ENCODE assay signal across 8 cellular contexts in genomic region chr7:4774804-4775280, GRCh38. TPM values are rescaled to one million over a fixed set of nuclear protein-coding genes. Genes with fewer than 3 reads are reported as not detected.
DNase-seq lines count a peak whose midpoint lies in the region; ATAC-seq, FAIRE-seq and TF ChIP-seq lines count a peak whose summit lies in the region.

No MANE protein-coding gene starts in this region.

- peak overlapping the region; percentile 63; the same call in 1 of the 2 replicates for H2BK5ac ChIP-seq in H1 (ENCODE audit: low read depth, low read length)

- H3K36me3 ChIP-seq in H1 (ENCODE audit: control insufficient read depth in 2 of 4, insufficient read depth in 4 of 4, low read length in 3 of 4) (0 out of 8 replicates have a peak, but pooled peaks cover 0 to 3% (median 0%) of the 10 kb centered on the region in 4 experiments), muscle layer of duodenum (ENCODE audit: control insufficient read depth in 1 of 2, insufficient read depth in 2 of 2, low read length in 2 of 2) (peaks cover 0 to 6% of the 10 kb centered on the region in 2 donors)

- peak overlapping the region; percentile 41 to 89 (median 72) for H3K9ac ChIP-seq in H1 (replicated peaks in 1 of 4; ENCODE audit: extremely low read depth in 1 of 4, low read depth in 3 of 4, low read length in 3 of 4)

- FAIRE-seq in H1 (lab: Jason Lieb, UNC): no peak

- peak overlapping the region; percentile 60; the same call in 1 of the 2 replicates for H3K18ac ChIP-seq in H1 (ENCODE audit: extremely low read depth, low read length)

- peak overlapping the region; percentile 61 for H4K5ac ChIP-seq in H1 (ENCODE audit: insufficient read length, low read depth, low read length)

- 0 out of 7 replicates have a peak, but pooled peaks cover 0 to 2% (median 0%) of the 10 kb centered on the region in 4 experiments for H3K27me3 ChIP-seq in H1 (replicated peaks in 1 of 4; ENCODE audit: control insufficient read depth in 3 of 4, extremely low read depth in 1 of 4, insufficient read depth in 3 of 4, low read length in 3 of 4)
- H3K27me3 ChIP-seq in muscle layer of duodenum (ENCODE audit: low read depth, low read length): no peaks in the 10 kb centered on the region

- peak overlapping the region; percentile 68; the same call in 1 of the 2 replicates for H2BK12ac ChIP-seq in H1 (ENCODE audit: low read depth, low read length)

- peaks cover 0 to under 1% of the 10 kb centered on the region in 2 experiments for H4K20me1 ChIP-seq in H1 (replicated peaks in 1 of 2; ENCODE audit: control insufficient read depth in 1 of 2, insufficient read depth in 2 of 2, low read length in 2 of 2)

- no peak for TF ChIP-seq EP300 in H1 (IDR thresholded peaks at IDR 0.05; ENCODE audit: borderline replicate concordance in 1 of 2, low read depth in 2 of 2, low read length in 2 of 2)

- H4K91ac ChIP-seq in H1 (replicated peaks; ENCODE audit: insufficient read length, low read length): peak overlapping the region; percentile 54

- peak overlapping the region; percentile 96; the same call in 1 of the 2 replicates for H4K8ac ChIP-seq in H1 (ENCODE audit: extremely low read depth, insufficient read depth, low read length)

- no peak overlapping the region for H2BK15ac ChIP-seq in H1 (ENCODE audit: low read length)

- no peak overlapping the region for H3K23ac ChIP-seq in H1 (ENCODE audit: insufficient read length)

- no peak overlapping the region for H3K14ac ChIP-seq in H1 (ENCODE audit: insufficient read length)

- POLR2A ChIA-PET in H1 (lab: Charles Lee; ENCODE audit: partially characterized antibody): interaction anchor here (0.7 to 2.6 kb wide), 13 partner anchors 10 to 820 kb away, joined by 3 to 10 read pairs (median 4); no protein-coding TSS in a partner anchor

- H3K4me3 ChIP-seq in H1 (ENCODE audit: extremely low read depth in 1 of 4, insufficient read depth in 2 of 4, low read depth in 3 of 4, low read length in 4 of 4): peak overlapping the region; percentile 82 to 99 (median 98)
- peak overlapping the region; percentile 94 to 98 for H3K4me3 ChIP-seq in muscle layer of duodenum (ENCODE audit: low read depth in 1 of 2, low read length in 2 of 2)

- CTCF ChIA-PET in H1 (lab: Charles Lee; ENCODE audit: partially characterized antibody): interaction anchor here (1.0 to 3.0 kb wide), 4 partner anchors 9 to 23 kb away, joined by 5 to 10 read pairs (median 8); no protein-coding TSS in a partner anchor

- peak; percentile 29 for ATAC-seq in GM19328 (IDR thresholded peaks at IDR 0.05; ENCODE audit: unreplicated experiment)
- peak; percentile 47 for ATAC-seq in HG03354 (IDR thresholded peaks at IDR 0.05; ENCODE audit: poor library complexity, severe bottlenecking, unreplicated experiment)

- 53% methylated on average over 20 of the region's 22 CpGs; no CpG with 5 or more reads in 1 of the 2 experiments for WGBS in H1 (ENCODE audit: extremely low coverage in 1 of 2, insufficient coverage in 1 of 2, insufficient read length in 1 of 2, insufficient replicate concordance in 2 of 2, low coverage in 1 of 2, low lambda C conversion rate in 2 of 2, missing lambda C conversion rate in 1 of 2), 2 experiments

- DNase-seq in EH (ENCODE audit: low read depth) (peak; percentile 81), SKM-1 treated with dmso at 0.1 percent for 144 hours (lab: John Stamatoyannopoulos, UW; ENCODE audit: unreplicated experiment) (peak; percentile 62), H1 (ENCODE audit: low read depth in 1 of 2, low spot score in 2 of 2) (no peak), glomerular visceral epithelial cell (ENCODE audit: extremely low spot score) (no peak), NCI-H1694 (lab: John Stamatoyannopoulos, UW) (no peak)

- peak overlapping the region; percentile 98 to 100 for H3K4me2 ChIP-seq in H1 (ENCODE audit: insufficient read depth in 1 of 2, low read depth in 2 of 2, low read length in 2 of 2)

- peak overlapping the region; percentile 24 for H3K56ac ChIP-seq in H1 (replicated peaks; ENCODE audit: insufficient read length, low read depth, low read length)

- peak overlapping the region; percentile 89; the same call in 1 of the 2 replicates for H2AFZ ChIP-seq in H1 (ENCODE audit: low read length)

- TF ChIP-seq POLR2A in H1 (IDR thresholded peaks at IDR 0.05; ENCODE audit: control extremely low read depth in 1 of 2, low read depth in 2 of 2, low read length in 2 of 2): no peak

- no peak overlapping the region for H2BK120ac ChIP-seq in H1 (replicated peaks; ENCODE audit: low read depth, low read length)

- peaks cover 0 to 24% of the 10 kb centered on the region in 2 experiments; a peak in 2 of 4 replicates for H3K79me2 ChIP-seq in H1 (ENCODE audit: control insufficient read depth in 1 of 2, insufficient read depth in 2 of 2, low read length in 2 of 2)

- H3K4ac ChIP-seq in H1 (replicated peaks; ENCODE audit: insufficient read length, low read depth, low read length): peak overlapping the region; percentile 49

- H3K79me1 ChIP-seq in H1 (ENCODE audit: low read depth, low read length): peaks cover 2% of the 10 kb centered on the region

- no peak for TF ChIP-seq CTCF in H1 (IDR thresholded peaks at IDR 0.05; ENCODE audit: control extremely low read depth in 1 of 3, insufficient read depth in 1 of 3, low read depth in 1 of 3, low read length in 3 of 3)

- TF ChIP-seq RAD21 in H1 (IDR thresholded peaks at IDR 0.05 in 1 of 2, conservative IDR thresholded peaks at IDR 0.05 in 1 of 2; ENCODE audit: low read depth in 2 of 2, low read length in 2 of 2): no peak

- H2BK20ac ChIP-seq in H1 (ENCODE audit: low read length): no peak overlapping the region

- H3K4me1 ChIP-seq in H1 (replicated peaks in 1 of 4; ENCODE audit: control insufficient read depth in 3 of 4, insufficient read depth in 4 of 4, low read length in 3 of 4) (peaks cover 0 to 5% (median 4%) of the 10 kb centered on the region in 4 experiments; a peak in 3 of 7 replicates), muscle layer of duodenum (ENCODE audit: control insufficient read depth in 1 of 2, insufficient read depth in 2 of 2, low read length in 2 of 2) (peaks cover 11 to 39% of the 10 kb centered on the region in 2 donors)

- 0 out of 2 replicates have a peak overlapping the region, but pooled peaks have one; percentile 82 for H2AK5ac ChIP-seq in H1 (ENCODE audit: low read depth, low read length)

- peaks cover 7% of the 10 kb centered on the region; the same call in 1 of the 2 replicates for H3K23me2 ChIP-seq in H1 (ENCODE audit: low read depth, low read length)

- H3K27ac ChIP-seq in H1 (ENCODE audit: low read depth, low read length) (peak overlapping the region; percentile 50; the same call in 1 of the 2 replicates), muscle layer of duodenum (ENCODE audit: low read length) (peak overlapping the region; percentile 98)

- H3K9me3 ChIP-seq in H1 (ENCODE audit: insufficient read depth in 2 of 2, low read depth in 1 of 2, low read length in 1 of 2): no peaks in the 10 kb centered on the region
- H3K9me3 ChIP-seq in muscle layer of duodenum (ENCODE audit: control insufficient read depth in 1 of 2, low read length in 2 of 2): no peaks in the 10 kb centered on the region

TF ChIP-seq in H1, 55 proteins besides CTCF, POLR2A, EP300 and RAD21 (continues in another document):
- TF ChIP-seq FOSL1 (IDR thresholded peaks at IDR 0.05; ENCODE audit: insufficient read depth, low read depth, low read length): no peak

RNA-seq across cellular contexts. Expression of gene AP5Z1, which starts 0.6 kb away (rescaled TPM):
- 21.9 and 24.7 TPM in 2 replicates for total RNA-seq in H1 (2021; fragmentation: NEBNext Ultra II Directional; extraction: Animal tissue kit (Norgen Biotek cat#: 25700))
- 24.0 and 34.3 TPM in 2 replicates for polyA plus RNA-seq in H1 (2011; rRNA removed)
- 22.3 TPM for polyA plus RNA-seq in H1 (2011; cell fraction: cytosol; rRNA removed)
- polyA plus RNA-seq in H1 (2011; cell fraction: nucleus; rRNA removed): 104 TPM
- polyA plus RNA-seq in H1 (2012, experiment 1 of 2): 16.2 to 22.9 TPM (median 21.4 TPM) in 4 replicates
- 21.4 TPM for polyA plus RNA-seq in H1 (2012, experiment 2 of 2)
- polyA plus RNA-seq in H1 (2013, experiment 1 of 2): 12.8 TPM
- 11.1 TPM for polyA plus RNA-seq in H1 (2013, experiment 2 of 2)
- 6.7 and 7.7 TPM in 2 replicates for polyA minus RNA-seq in H1 (2011; rRNA and poly(A)+ RNA removed)
- polyA minus RNA-seq in H1 (2011; cell fraction: cytosol; rRNA and poly(A)+ RNA removed): 13.6 TPM
- polyA minus RNA-seq in H1 (2011; cell fraction: nucleus; rRNA and poly(A)+ RNA removed): 32.2 TPM

Comparison
In these comparisons a context has a peak if more than half of its experiments do, and no peak if none do; other contexts are left out.
1. DNase-seq: peak in EH (single experiment) and SKM-1 treated with dmso at 0.1 percent for 144 hours (single experiment); none in H1 (0 of 2), glomerular visceral epithelial cell (single experiment) and NCI-H1694 (single experiment).